ENCODE assay signal across 9 cellular contexts in the genomic region with DNA sequence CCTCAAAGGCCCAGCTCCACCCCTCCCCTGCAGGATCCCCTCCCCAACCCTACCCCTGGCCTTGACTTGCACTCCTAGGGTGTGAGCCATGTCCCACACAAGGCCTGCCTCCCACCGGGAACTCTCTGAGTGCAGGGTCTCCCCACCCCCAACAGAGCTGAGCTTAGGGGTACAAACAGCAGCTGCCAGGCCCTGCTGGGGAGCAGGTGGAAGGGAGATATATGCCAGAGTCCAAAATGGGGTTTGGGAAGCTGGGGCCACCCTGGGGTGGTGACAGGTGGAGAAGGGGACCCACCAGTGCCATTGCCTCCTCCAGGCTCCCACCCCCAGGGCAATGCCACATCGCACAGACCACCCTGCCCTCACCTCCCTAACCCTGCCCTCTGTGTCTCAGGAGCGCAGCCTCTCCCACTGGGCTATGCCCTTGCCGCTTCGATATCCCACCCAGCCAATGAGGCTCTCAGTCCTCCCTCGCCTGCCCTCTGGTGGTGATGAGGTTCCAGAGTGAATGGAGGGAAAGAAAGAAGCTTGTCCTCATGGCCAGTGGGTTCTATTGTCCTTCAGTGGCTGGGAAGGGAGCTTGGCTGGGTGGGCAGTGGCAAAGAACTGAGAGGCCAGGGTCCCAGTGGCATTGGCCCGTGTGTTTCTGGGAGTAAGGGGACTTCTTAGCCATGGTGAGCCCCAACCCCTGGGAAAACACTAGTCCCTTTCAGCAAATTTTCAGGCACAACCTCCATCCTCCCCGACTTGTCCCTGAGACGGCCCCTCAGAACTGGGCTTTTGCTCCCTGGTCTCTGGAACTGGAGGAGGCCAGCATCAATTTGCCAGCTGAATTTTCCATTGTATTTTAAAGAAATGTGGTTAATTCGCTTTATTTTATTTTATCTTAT. TPM values are rescaled to one million over a fixed set of nuclear protein-coding genes. Genes with fewer than 3 reads are reported as not detected.
DNase-seq lines count a peak whose midpoint lies in the region; ATAC-seq, FAIRE-seq and TF ChIP-seq lines count a peak whose summit lies in the region.
"Had no signal": no experiment of that assay in that cellular context is flagged by ENCODE, and none has a peak within 500 bp of the region (broad histone marks: within the 10 kb centered on the region; RNA-seq: fewer than 3 reads in every experiment).

No MANE protein-coding gene starts in this region.

- no peaks in the 10 kb centered on the region for H3K9me3 Mint-ChIP-seq in activated T-cell treated with anti-CD3 and anti-CD28 coated beads, Interleukin-2, amount 50 U/mL, for 24 hours

- H3K4me3 Mint-ChIP-seq in activated T-cell treated with anti-CD3 and anti-CD28 coated beads, Interleukin-2, amount 50 U/mL, for 24 hours, result no peak overlapping the region

- intact Hi-C loops in heart right ventricle (cut with DNase I), result loop anchor here (1.0 to 10.0 kb wide), 7 partner anchors 193 to 348 kb away; no protein-coding TSS in a partner anchor

- CTCF ChIA-PET in AG04449 (lab: Yijun Ruan, JAX), result interaction anchor here (0.6 to 24.9 kb wide), 46 partner anchors 10 to 1038 kb away, joined by 3 to 554 read pairs (median 5); partner anchors contain the start of genes ISLR, ISLR2, PML and STRA6

- 69 to 71% methylated on average over 10 of the region's 10 CpGs for WGBS in heart right ventricle, 2 donors
- WGBS in small intestine, 3 donors, result 69 to 74% (median 74%) methylated on average over 10 of the region's 10 CpGs

- no peaks in the 10 kb centered on the region for H3K36me3 Mint-ChIP-seq in activated T-cell treated with anti-CD3 and anti-CD28 coated beads, Interleukin-2, amount 50 U/mL, for 24 hours (ENCODE audit: low read depth)

- FAIRE-seq in small intestine (lab: Jason Lieb, UNC), result no peak
- no peak for FAIRE-seq in RCC 7860 (lab: Jason Lieb, UNC)

- peaks cover 18% of the 10 kb centered on the region for H3K4me1 Mint-ChIP-seq in activated T-cell treated with anti-CD3 and anti-CD28 coated beads, Interleukin-2, amount 50 U/mL, for 24 hours (ENCODE audit: low read depth)

- POLR2A ChIA-PET in AG04449 (lab: Yijun Ruan, JAX), result interaction anchor here (0.5 to 0.7 kb wide), 2 partner anchors 143 to 237 kb away, joined by 3 to 4 read pairs; no protein-coding TSS in a partner anchor

- no peaks in the 10 kb centered on the region for H3K27me3 Mint-ChIP-seq in activated T-cell treated with anti-CD3 and anti-CD28 coated beads, Interleukin-2, amount 50 U/mL, for 24 hours

- DNase-seq in AG04449 (ENCODE audit: low read depth, low spot score) (no peak), NCI-H2227 (lab: John Stamatoyannopoulos, UW; ENCODE audit: unreplicated experiment) (peak; percentile 75), heart right ventricle (peak; percentile 55 to 67), small intestine (peak; percentile 29), A172 (ENCODE audit: low spot score) (no peak), RCC 7860 (ENCODE audit: low spot score) (no peak)
- DNase-seq in activated T-cell treated with anti-CD3 and anti-CD28 coated beads, Interleukin-2, amount 50 U/mL, for 24 hours, result peak; percentile 65

- no peak overlapping the region for H3K27ac Mint-ChIP-seq in activated T-cell treated with anti-CD3 and anti-CD28 coated beads, Interleukin-2, amount 50 U/mL, for 24 hours

- peak overlapping the region in 9 of 10 donors; percentile 16 to 89 (median 80) for H3K27ac ChIP-seq in heart right ventricle
- no peak overlapping the region for H3K27ac ChIP-seq in small intestine (ENCODE audit: low read depth in 1 of 2, low read length in 1 of 2)

- no peaks in the 10 kb centered on the region for H3K36me3 ChIP-seq in heart right ventricle
- H3K36me3 ChIP-seq in small intestine (ENCODE audit: control insufficient read depth in 2 of 2, insufficient read depth in 2 of 2, low read length in 2 of 2), result no peaks in the 10 kb centered on the region

- no peaks in the 10 kb centered on the region for H3K27me3 ChIP-seq in heart right ventricle
- no peaks in the 10 kb centered on the region for H3K27me3 ChIP-seq in small intestine (ENCODE audit: control insufficient read depth in 2 of 2, insufficient read depth in 2 of 2, low read length in 2 of 2)

- H3K9me3 ChIP-seq in heart right ventricle (no peaks in the 10 kb centered on the region), small intestine (ENCODE audit: control insufficient read depth, low read depth) (no peaks in the 10 kb centered on the region)

- TF ChIP-seq CTCF in AG04449 (IDR thresholded peaks at IDR 0.05; ENCODE audit: insufficient read depth, low read length, missing control alignments), result peak; percentile 76
- peak; percentile 79 for TF ChIP-seq CTCF in GM12875 (IDR thresholded peaks at IDR 0.05; ENCODE audit: borderline replicate concordance, insufficient read depth, low read depth, low read length)
- peak; percentile 28 to 76 (median 61) for TF ChIP-seq CTCF in heart right ventricle (IDR thresholded peaks at IDR 0.05)

- peaks cover 34 to 51% (median 48%) of the 10 kb centered on the region in 9 donors for H3K4me1 ChIP-seq in heart right ventricle
- peaks cover 0 to 7% of the 10 kb centered on the region in 2 donors for H3K4me1 ChIP-seq in small intestine (ENCODE audit: control insufficient read depth in 2 of 2, insufficient read depth in 1 of 2, low read depth in 1 of 2, low read length in 1 of 2)

- H3K4me3 ChIP-seq in AG04449 (ENCODE audit: low read depth, low read length), result no peak overlapping the region
- no peak overlapping the region for H3K4me3 ChIP-seq in GM12875 (ENCODE audit: low read depth, low read length)
- no peak overlapping the region for H3K4me3 ChIP-seq in heart right ventricle
- H3K4me3 ChIP-seq in small intestine (ENCODE audit: low read depth in 1 of 2, low read length in 2 of 2), result no peak overlapping the region

- peak in 1 of 8 donors; percentile 22 for ATAC-seq in heart right ventricle

RNA-seq across cellular contexts. Expression of gene CYP11A1, which starts 46.8 kb away (rescaled TPM):
- 1 to 10 TPM in 8 of 10 donors, under 1 TPM in 2; 0.60 to 3.6 (median 2.2) TPM for total RNA-seq in heart right ventricle
- polyA plus RNA-seq in heart right ventricle (under 1 TPM; 0.06 to 0.44 TPM), small intestine (1 to 10 TPM in 1 of 3 donors, under 1 TPM in 2; 0.54 to 2.7 (median 0.54) TPM)
- 1.2 TPM in 1 of 2 replicates, not detected in the other for total RNA-seq in A172 (2014; rRNA removed; shearing (Covaris generic))
- total RNA-seq: temporal lobe had no signal

Comparison
In these comparisons a context has a peak if more than half of its experiments do, and no peak if none do; other contexts are left out.
1. DNase-seq: peak in NCI-H2227 (single experiment), activated T-cell treated with anti-CD3 and anti-CD28 coated beads, Interleukin-2, amount 50 U/mL, for 24 hours (single experiment), heart right ventricle (2 of 2) and small intestine (single experiment); none in AG04449 (single experiment), A172 (single experiment) and RCC 7860 (single experiment).
2. H3K27ac ChIP-seq: peak in heart right ventricle (9 of 10); none in small intestine (0 of 2).
3. Peak in every context shown above with its lines, with median percentiles within 50 percentile points of each other: CTCF ChIP-seq.